Comparison of ENCODE assay signal across 8 cellular contexts in genomic region chr10:79348640-79348988, GRCh38. TPM values are rescaled to one million over a fixed set of nuclear protein-coding genes. Genes with fewer than 3 reads are reported as not detected.
A peak's percentile ranks its signal among the peaks of the same experiment; 100 is the strongest.
DNase-seq lines count a peak whose midpoint lies in the region; ATAC-seq and TF ChIP-seq lines count a peak whose summit lies in the region.

No MANE protein-coding gene starts in this region.

- TF ChIP-seq CTCF in testis (IDR thresholded peaks at IDR 0.05) = no peak

- peak overlapping the region; percentile 93 for H3K4me3 Mint-ChIP-seq in activated CD4-positive, alpha-beta T cell treated with anti-CD3 and anti-CD28 coated beads, Interleukin-2, amount 10 ng/mL, durations not matched to agents 24 days and 14 days
- H3K4me3 Mint-ChIP-seq in activated naive CD8-positive, alpha-beta T cell treated with anti-CD3 and anti-CD28 coated beads, Interleukin-2, amount 50 U/mL, for 24 hours = peak overlapping the region; percentile 88

- H3K9me3 Mint-ChIP-seq in activated CD4-positive, alpha-beta T cell treated with anti-CD3 and anti-CD28 coated beads, Interleukin-2, amount 10 ng/mL, durations not matched to agents 24 days and 14 days = no peaks in the 10 kb centered on the region
- no peaks in the 10 kb centered on the region for H3K9me3 Mint-ChIP-seq in activated naive CD8-positive, alpha-beta T cell treated with anti-CD3 and anti-CD28 coated beads, Interleukin-2, amount 50 U/mL, for 24 hours

- no peak for TF ChIP-seq POLR2A in testis (IDR thresholded peaks at IDR 0.05)

- H3K4me1 ChIP-seq in testis = peaks cover 24% of the 10 kb centered on the region

- peak overlapping the region; percentile 94 for H3K27ac Mint-ChIP-seq in activated CD4-positive, alpha-beta T cell treated with anti-CD3 and anti-CD28 coated beads, Interleukin-2, amount 10 ng/mL, durations not matched to agents 24 days and 14 days
- H3K27ac Mint-ChIP-seq in activated naive CD8-positive, alpha-beta T cell treated with anti-CD3 and anti-CD28 coated beads, Interleukin-2, amount 50 U/mL, for 24 hours = peak overlapping the region; percentile 91

- peaks cover 49% of the 10 kb centered on the region for H3K36me3 Mint-ChIP-seq in activated CD4-positive, alpha-beta T cell treated with anti-CD3 and anti-CD28 coated beads, Interleukin-2, amount 10 ng/mL, durations not matched to agents 24 days and 14 days (ENCODE audit: low read depth)
- H3K36me3 Mint-ChIP-seq in activated naive CD8-positive, alpha-beta T cell treated with anti-CD3 and anti-CD28 coated beads, Interleukin-2, amount 50 U/mL, for 24 hours (ENCODE audit: low read depth) = peaks cover 51% of the 10 kb centered on the region

- no peaks in the 10 kb centered on the region for H3K9me3 ChIP-seq in testis

- peaks cover 49% of the 10 kb centered on the region for H3K4me1 Mint-ChIP-seq in activated CD4-positive, alpha-beta T cell treated with anti-CD3 and anti-CD28 coated beads, Interleukin-2, amount 10 ng/mL, durations not matched to agents 24 days and 14 days
- peaks cover 38% of the 10 kb centered on the region for H3K4me1 Mint-ChIP-seq in activated naive CD8-positive, alpha-beta T cell treated with anti-CD3 and anti-CD28 coated beads, Interleukin-2, amount 50 U/mL, for 24 hours

- peak overlapping the region in 1 of 2 donors; percentile 85 for H3K4me3 ChIP-seq in testis

- H3K36me3 ChIP-seq in testis (ENCODE audit: low read depth, missing control alignments) = no peaks in the 10 kb centered on the region

- peak; percentile 59 for DNase-seq in activated CD4-positive, alpha-beta T cell treated with anti-CD3 and anti-CD28 coated beads, Interleukin-2, amount 10 ng/mL, durations not matched to agents 24 days and 14 days
- no peak for DNase-seq in activated CD4-positive, alpha-beta T cell treated with anti-CD3 and anti-CD28 coated beads for 4 hours
- no peak for DNase-seq in activated naive CD8-positive, alpha-beta T cell treated with anti-CD3 and anti-CD28 coated beads, Interleukin-2, amount 50 U/mL, for 24 hours
- DNase-seq in left lobe of liver (ENCODE audit: low spot score) (peak; percentile 50), testis (no peak), AG20443 (ENCODE audit: low spot score) (no peak)

- ATAC-seq in activated naive CD8-positive, alpha-beta T cell treated with anti-CD3 and anti-CD28 coated beads, Interleukin-2, amount 50 U/mL, for 24 hours = no peak
- no peak for ATAC-seq in left lobe of liver
- ATAC-seq in HG03108 (IDR thresholded peaks at IDR 0.05; ENCODE audit: unreplicated experiment) = no peak
- no peak for ATAC-seq in GM21737 (IDR thresholded peaks at IDR 0.05; ENCODE audit: unreplicated experiment)

- H3K27me3 ChIP-seq in testis = no peaks in the 10 kb centered on the region

- intact Hi-C loops in activated CD4-positive, alpha-beta T cell treated with anti-CD3 and anti-CD28 coated beads, Interleukin-2, amount 10 ng/mL, durations not matched to agents 24 days and 14 days (cut with micrococcal nuclease) = loop anchor here (5.0 to 10.0 kb wide), 2 partner anchors 374 to 1316 kb away; partner anchors contain the start of gene RPS24
- intact Hi-C loops in testis (cut with DNase I; ENCODE audit: low total_unique reads) = no loop called here

- WGBS in testis, 2 donors = 44 to 68% methylated on average over 3 of the region's 3 CpGs

- H3K27me3 Mint-ChIP-seq in activated CD4-positive, alpha-beta T cell treated with anti-CD3 and anti-CD28 coated beads, Interleukin-2, amount 10 ng/mL, durations not matched to agents 24 days and 14 days = no peaks in the 10 kb centered on the region
- H3K27me3 Mint-ChIP-seq in activated naive CD8-positive, alpha-beta T cell treated with anti-CD3 and anti-CD28 coated beads, Interleukin-2, amount 50 U/mL, for 24 hours = no peaks in the 10 kb centered on the region

- H3K27ac ChIP-seq in testis = peak overlapping the region; percentile 63 to 88

RNA-seq across cellular contexts. Expression of gene PPIF, which starts 1.3 kb away (rescaled TPM):
- total RNA-seq in activated CD4-positive, alpha-beta T cell treated with anti-CD3 and anti-CD28 coated beads, Interleukin-2, amount 10 ng/mL, durations not matched to agents 24 days and 14 days = 157 and 161 TPM in 2 replicates
- total RNA-seq in left lobe of liver = 93.4 TPM
- 100 to 1,000 TPM in 1 of 2 donors, 10 to 100 TPM in 1; 82.1 to 106 TPM for total RNA-seq in testis
- polyA plus RNA-seq in testis (ENCODE audit: insufficient read depth, low read depth, low replicate concordance) = 80.1 TPM

Comparison
In these comparisons a context has a peak if more than half of its experiments do, and no peak if none do; other contexts are left out.
1. DNase-seq: peak in activated CD4-positive, alpha-beta T cell treated with anti-CD3 and anti-CD28 coated beads, Interleukin-2, amount 10 ng/mL, durations not matched to agents 24 days and 14 days (single experiment) and left lobe of liver (single experiment); none in activated CD4-positive, alpha-beta T cell treated with anti-CD3 and anti-CD28 coated beads for 4 hours (0 of 2), activated naive CD8-positive, alpha-beta T cell treated with anti-CD3 and anti-CD28 coated beads, Interleukin-2, amount 50 U/mL, for 24 hours (single experiment), testis (single experiment) and AG20443 (single experiment).